Comparison of ENCODE assay signal across 2 cellular contexts in genomic region chr6:45364466-45364865, GRCh38.
TF ChIP-seq lines count a peak whose summit lies in the region.

No MANE protein-coding gene starts in this region.

TF ChIP-seq in GM23338, 12 proteins besides CTCF, POLR2A, EP300 and RAD21:
- TF ChIP-seq ZNF331 (CRISPR knock-in tag; IDR thresholded peaks at IDR 0.05; ENCODE audit: low read depth) (no peak), ZNF462 (CRISPR knock-in tag; IDR thresholded peaks at IDR 0.05) (no peak), JUNB (IDR thresholded peaks at IDR 0.05; ENCODE audit: unreplicated experiment) (no peak), ETS1 (IDR thresholded peaks at IDR 0.05) (no peak), STAT1 (IDR thresholded peaks at IDR 0.05; ENCODE audit: unreplicated experiment) (no peak), EZH2phosphoT487 (IDR thresholded peaks at IDR 0.05; ENCODE audit: unreplicated experiment) (no peak), REST (IDR thresholded peaks at IDR 0.05; ENCODE audit: unreplicated experiment) (no peak), ZNF114 (CRISPR knock-in tag; IDR thresholded peaks at IDR 0.05) (no peak), POLR2AphosphoS5 (IDR thresholded peaks at IDR 0.05; ENCODE audit: low read depth) (no peak), EZH2 (IDR thresholded peaks at IDR 0.05; ENCODE audit: low read depth, unreplicated experiment) (no peak), NANOG (IDR thresholded peaks at IDR 0.05; ENCODE audit: borderline replicate concordance) (no peak), CREB1 (CRISPR knock-in tag; IDR thresholded peaks at IDR 0.05; ENCODE audit: low read depth) (no peak)

TF ChIP-seq in K562, 482 proteins besides CTCF, POLR2A, EP300 and RAD21:
- TF ChIP-seq NFE2 (IDR thresholded peaks at IDR 0.05; ENCODE audit: low read depth) (peak; percentile 46), MAFF (IDR thresholded peaks at IDR 0.05; ENCODE audit: low read length) (0 out of 2 replicates have a peak, but pooled peaks have one; percentile 6), C11orf30 (IDR thresholded peaks at IDR 0.05; ENCODE audit: low read depth) (peak; percentile 56; the same call in 1 of the 2 replicates), EP400 (IDR thresholded peaks at IDR 0.05) (no peak), MAFG (tag; conservative IDR thresholded peaks at IDR 0.05) (peak; percentile 52), ZNF316 (IDR thresholded peaks at IDR 0.05) (peak; percentile 77)
